Comparison of ENCODE assay signal across 16 cellular contexts in genomic region chr1:172719066-172719627, GRCh38.
A peak's percentile ranks its signal among the peaks of the same experiment; 100 is the strongest.
DNase-seq lines count a peak whose midpoint lies in the region; ATAC-seq and TF ChIP-seq lines count a peak whose summit lies in the region.
"Had no signal": no experiment of that assay in that cellular context is flagged by ENCODE, and none has a peak within 500 bp of the region (broad histone marks: within the 10 kb centered on the region; RNA-seq: fewer than 3 reads in every experiment).

No MANE protein-coding gene starts in this region.

- no peak overlapping the region for H3K4me3 ChIP-seq in epithelial cell of esophagus (ENCODE audit: low read length)
- H3K4me3 ChIP-seq in aorta (ENCODE audit: low read length in 2 of 2): no peak overlapping the region

- H3K9me3 ChIP-seq in aorta (ENCODE audit: control insufficient read depth, low read length): no peaks in the 10 kb centered on the region

- ATAC-seq in GM19395 (IDR thresholded peaks at IDR 0.05; ENCODE audit: unreplicated experiment) (peak; percentile 11), natural killer cell (peak in 2 of 3 donors; percentile 28 to 40), HG03432 (IDR thresholded peaks at IDR 0.05; ENCODE audit: unreplicated experiment) (no peak), aorta (ENCODE audit: low FRiP score) (no peak), HG02938 (IDR thresholded peaks at IDR 0.05; ENCODE audit: unreplicated experiment) (no peak)

- H3K27ac Mint-ChIP-seq in natural killer cell: peak overlapping the region; percentile 20 to 74
- H3K27ac Mint-ChIP-seq: activated CD4-positive, alpha-beta T cell treated with anti-CD3 and anti-CD28 coated beads for 36 hours had no signal

- H3K27ac ChIP-seq in aorta (ENCODE audit: low read depth in 1 of 2, low read length in 2 of 2): no peak overlapping the region

- H3K27me3 Mint-ChIP-seq in natural killer cell (ENCODE audit: low read depth in 2 of 2): no peaks in the 10 kb centered on the region
- H3K27me3 Mint-ChIP-seq: effector memory CD8-positive, alpha-beta T cell had no signal

- no peaks in the 10 kb centered on the region for H3K27me3 ChIP-seq in aorta (ENCODE audit: control insufficient read depth in 1 of 2, insufficient read depth in 2 of 2, low read length in 1 of 2)

- H3K4me3 Mint-ChIP-seq in natural killer cell: no peak overlapping the region
- H3K4me3 Mint-ChIP-seq: activated CD4-positive, alpha-beta T cell treated with anti-CD3 and anti-CD28 coated beads for 36 hours; nephron had no signal

- peaks cover 42 to 44% of the 10 kb centered on the region in 2 donors for H3K4me1 Mint-ChIP-seq in natural killer cell

- DNase-seq in OCI-M1 (lab: John Stamatoyannopoulos, UW) (peak; percentile 93), epithelial cell of esophagus (ENCODE audit: low read depth) (peak; percentile 90), natural killer cell (no peak), aorta (no peak), COR-L47 (lab: John Stamatoyannopoulos, UW) (no peak)
- DNase-seq: activated CD4-positive, alpha-beta T cell treated with anti-CD3 and anti-CD28 coated beads for 36 hours; activated T-cell treated with anti-CD3 and anti-CD28 coated beads, Interleukin-2, amount 50 U/mL, for 72 hours; C1 segment of cervical spinal cord; GF-D8; NCI-H1105; NCI-H446 treated with DMSO at 0.1 percent for 48 hours had no signal

- no peaks in the 10 kb centered on the region for H3K36me3 ChIP-seq in aorta (ENCODE audit: control insufficient read depth in 1 of 2, insufficient read depth in 2 of 2, low read length in 1 of 2)

- peaks cover 0 to 2% of the 10 kb centered on the region in 2 donors for H3K4me1 ChIP-seq in aorta (ENCODE audit: control insufficient read depth in 1 of 2, insufficient read depth in 2 of 2, low read length in 2 of 2)

- intact Hi-C loops in natural killer cell (cut with micrococcal nuclease): loop anchor here (1.0 kb wide), 1 partner anchor 110 kb away; no protein-coding TSS in a partner anchor
- intact Hi-C loops in aorta (cut with DNase I): no loop called here

- WGBS in aorta, 2 donors: 6 to 7% methylated on average over 6 of the region's 6 CpGs

- no peaks in the 10 kb centered on the region for H3K9me3 Mint-ChIP-seq in natural killer cell
- H3K9me3 Mint-ChIP-seq: activated T-cell treated with anti-CD3 and anti-CD28 coated beads, Interleukin-2, amount 50 U/mL, for 72 hours; effector memory CD8-positive, alpha-beta T cell; nephron had no signal

- TF ChIP-seq CTCF in epithelial cell of esophagus (IDR thresholded peaks at IDR 0.05; ENCODE audit: insufficient read depth, low read depth, low read length, missing control alignments): no peak
- no peak for TF ChIP-seq CTCF in natural killer cell (IDR thresholded peaks at IDR 0.05)

- no peaks in the 10 kb centered on the region for H3K36me3 Mint-ChIP-seq in natural killer cell

Comparison
In these comparisons a context has a peak if more than half of its experiments do, and no peak if none do; other contexts are left out.
1. ATAC-seq: peak in GM19395 (single experiment) and natural killer cell (2 of 3); none in HG03432 (single experiment), aorta (single experiment) and HG02938 (single experiment).
2. DNase-seq: peak in OCI-M1 (single experiment) and epithelial cell of esophagus (single experiment); none in natural killer cell (single experiment), aorta (0 of 2) and COR-L47 (single experiment).